8 cellular contexts compared by ENCODE assay signal in genomic region chr3:115146032-115146417, GRCh38. TPM values are rescaled to one million over a fixed set of nuclear protein-coding genes. Genes with fewer than 3 reads are reported as not detected.
DNase-seq lines count a peak whose midpoint lies in the region; ATAC-seq and TF ChIP-seq lines count a peak whose summit lies in the region.

No MANE protein-coding gene starts in this region.

- TF ChIP-seq POLR2A in upper lobe of left lung (IDR thresholded peaks at IDR 0.05), result peak in 2 of 4 donors; percentile 9 to 29

- H2AFZ ChIP-seq in OCI-LY3 (ENCODE audit: low read depth, low read length) (peak overlapping the region; percentile 83), neural cell (ENCODE audit: low read depth, low read length) (peak overlapping the region; percentile 28)

- no peak for DNase-seq in Caco-2
- peak in 58 of 76 experiments; percentile 0 to 73 (median 19) for DNase-seq in HUDEP-2 (lab: John Stamatoyannopoulos, UW; ENCODE audit: unreplicated experiment in 76 of 76)
- DNase-seq in activated T-helper 2 cell treated with anti-CD3 and anti-CD28 coated beads, Interferon-gamma antibody, Interleukin-2, Interleukin-4, amounts not matched to agents 10 μg/mL and 5 μg/mL and 100 μg/mL, durations not matched to agents 14 hours and 24 hours and 36 hours (ENCODE audit: low spot score), result peak; percentile 41
- peak; percentile 77 for DNase-seq in fibroblast of pulmonary artery (ENCODE audit: low read depth)
- DNase-seq in upper lobe of left lung, result peak in 1 of 2 donors; percentile 63
- no peak for DNase-seq in middle frontal gyrus (ENCODE audit: extremely low spot score, low spot score)

- H3K9ac ChIP-seq in OCI-LY3 (ENCODE audit: low read length), result peak overlapping the region; percentile 88
- H3K9ac ChIP-seq in neural cell (ENCODE audit: low read length), result peak overlapping the region; percentile 85

- H3K27me3 ChIP-seq in Caco-2 (replicated peaks; ENCODE audit: control insufficient read depth, insufficient read depth, low read length) (no peaks in the 10 kb centered on the region), OCI-LY3 (ENCODE audit: low read depth, low read length) (no peaks in the 10 kb centered on the region), neural cell (ENCODE audit: insufficient read depth, low read depth, low read length) (no peaks in the 10 kb centered on the region), upper lobe of left lung (no peaks in the 10 kb centered on the region)

- H3K4me3 Mint-ChIP-seq in Caco-2 (ENCODE audit: unreplicated experiment), result peak overlapping the region; percentile 93
- peak overlapping the region; percentile 92 for H3K4me3 Mint-ChIP-seq in activated T-helper 2 cell treated with anti-CD3 and anti-CD28 coated beads, Interferon-gamma antibody, Interleukin-2, Interleukin-4, amounts not matched to agents 10 μg/mL and 5 μg/mL and 100 μg/mL, durations not matched to agents 14 hours and 24 hours and 36 hours (ENCODE audit: low read depth)

- TF ChIP-seq CTCF in Caco-2 (IDR thresholded peaks at IDR 0.05; ENCODE audit: insufficient read depth in 1 of 2, low read depth in 1 of 2, low read length in 1 of 2, severe bottlenecking in 1 of 2, unreplicated experiment in 1 of 2) (no peak), OCI-LY3 (IDR thresholded peaks at IDR 0.05; ENCODE audit: low read depth, low read length) (no peak), fibroblast of pulmonary artery (IDR thresholded peaks at IDR 0.05; ENCODE audit: low read length, missing control alignments) (no peak), neural cell (IDR thresholded peaks at IDR 0.05; ENCODE audit: poor library complexity, severe bottlenecking) (no peak), upper lobe of left lung (IDR thresholded peaks at IDR 0.05) (no peak)

- H3K27ac Mint-ChIP-seq in Caco-2 (ENCODE audit: unreplicated experiment), result no peak overlapping the region
- H3K27ac Mint-ChIP-seq in activated T-helper 2 cell treated with anti-CD3 and anti-CD28 coated beads, Interferon-gamma antibody, Interleukin-2, Interleukin-4, amounts not matched to agents 10 μg/mL and 5 μg/mL and 100 μg/mL, durations not matched to agents 14 hours and 24 hours and 36 hours, result peak overlapping the region; percentile 95

- TF ChIP-seq EP300 in neural cell (conservative IDR thresholded peaks at IDR 0.05; ENCODE audit: poor library complexity, severe bottlenecking), result no peak
- no peak for TF ChIP-seq EP300 in upper lobe of left lung (IDR thresholded peaks at IDR 0.05)

- no peaks in the 10 kb centered on the region for H3K4me1 ChIP-seq in Caco-2
- peaks cover 10% of the 10 kb centered on the region for H3K4me1 ChIP-seq in OCI-LY3 (ENCODE audit: low read length)
- peaks cover 0 to 12% (median 9%) of the 10 kb centered on the region in 4 donors for H3K4me1 ChIP-seq in upper lobe of left lung

- 0 to 1% methylated on average over 9 of the region's 9 CpGs for WGBS in upper lobe of left lung, 2 donors

- intact Hi-C loops in Caco-2 (cut with micrococcal nuclease; ENCODE audit: unreplicated experiment), result loop anchor here (2.0 kb wide), 2 partner anchors 319 to 639 kb away; no protein-coding TSS in a partner anchor
- intact Hi-C loops in activated T-helper 2 cell treated with anti-CD3 and anti-CD28 coated beads, Interferon-gamma antibody, Interleukin-2, Interleukin-4, amounts not matched to agents 10 μg/mL and 5 μg/mL and 100 μg/mL, durations not matched to agents 14 hours and 24 hours and 36 hours (cut with micrococcal nuclease), result loop anchor here (2.0 to 5.0 kb wide), 4 partner anchors 44 to 1449 kb away; partner anchors contain the start of genes ATP6V1A, NAA50 and USF3

- peaks cover 8% of the 10 kb centered on the region for H3K27me3 Mint-ChIP-seq in Caco-2 (ENCODE audit: insufficient read depth, unreplicated experiment)
- H3K27me3 Mint-ChIP-seq in activated T-helper 2 cell treated with anti-CD3 and anti-CD28 coated beads, Interferon-gamma antibody, Interleukin-2, Interleukin-4, amounts not matched to agents 10 μg/mL and 5 μg/mL and 100 μg/mL, durations not matched to agents 14 hours and 24 hours and 36 hours (ENCODE audit: low read depth), result peaks cover 2% of the 10 kb centered on the region

- POLR2A ChIA-PET in Caco-2 (lab: Charles Lee), result interaction anchor here (0.7 kb wide), 2 partner anchors 567 to 679 kb away, joined by 3 to 8 read pairs; no protein-coding TSS in a partner anchor

- peaks cover 4% of the 10 kb centered on the region for H3F3A ChIP-seq in neural cell (ENCODE audit: insufficient read depth, low read length, poor library complexity, severe bottlenecking)

- H3K9me2 ChIP-seq in neural cell (ENCODE audit: insufficient read depth, low read length), result no peaks in the 10 kb centered on the region

- peak overlapping the region; percentile 82 for H3K4me3 ChIP-seq in Caco-2 (ENCODE audit: low read depth, low read length)
- peak overlapping the region; percentile 94 for H3K4me3 ChIP-seq in OCI-LY3 (ENCODE audit: low read length)
- peak overlapping the region; percentile 83 for H3K4me3 ChIP-seq in fibroblast of pulmonary artery (replicated peaks; ENCODE audit: low read depth, low read length)
- peak overlapping the region; percentile 83 for H3K4me3 ChIP-seq in neural cell (ENCODE audit: low read length)
- peak overlapping the region; percentile 68 to 87 (median 80) for H3K4me3 ChIP-seq in upper lobe of left lung

- no peak for TF ChIP-seq RAD21 in neural cell (conservative IDR thresholded peaks at IDR 0.05)

- no peaks in the 10 kb centered on the region for H3K36me3 ChIP-seq in Caco-2 (ENCODE audit: control insufficient read depth, insufficient read depth, low read length)
- no peaks in the 10 kb centered on the region for H3K36me3 ChIP-seq in OCI-LY3 (replicated peaks; ENCODE audit: low read depth, low read length)
- H3K36me3 ChIP-seq in neural cell (ENCODE audit: insufficient read depth, low read length), result no peaks in the 10 kb centered on the region
- H3K36me3 ChIP-seq in upper lobe of left lung, result no peaks in the 10 kb centered on the region

- no peaks in the 10 kb centered on the region for H3K4me1 Mint-ChIP-seq in Caco-2 (ENCODE audit: low read depth, unreplicated experiment)
- H3K4me1 Mint-ChIP-seq in activated T-helper 2 cell treated with anti-CD3 and anti-CD28 coated beads, Interferon-gamma antibody, Interleukin-2, Interleukin-4, amounts not matched to agents 10 μg/mL and 5 μg/mL and 100 μg/mL, durations not matched to agents 14 hours and 24 hours and 36 hours (ENCODE audit: low read depth), result peaks cover 21% of the 10 kb centered on the region

- no peaks in the 10 kb centered on the region for H3K9me3 ChIP-seq in Caco-2
- no peaks in the 10 kb centered on the region for H3K9me3 ChIP-seq in OCI-LY3 (ENCODE audit: insufficient read depth, low read length)
- no peaks in the 10 kb centered on the region for H3K9me3 ChIP-seq in neural cell (ENCODE audit: low read length)
- H3K9me3 ChIP-seq in upper lobe of left lung, result no peaks in the 10 kb centered on the region

- H3K27ac ChIP-seq in OCI-LY3 (ENCODE audit: low read length), result peak overlapping the region; percentile 53; the same call in 1 of the 2 replicates
- H3K27ac ChIP-seq in neural cell (ENCODE audit: low read length), result peak overlapping the region; percentile 81
- H3K27ac ChIP-seq in upper lobe of left lung, result peak overlapping the region; percentile 95 to 99 (median 98)

- no peaks in the 10 kb centered on the region for H4K20me1 ChIP-seq in OCI-LY3 (ENCODE audit: insufficient read depth, low read length)
- H4K20me1 ChIP-seq in neural cell (ENCODE audit: insufficient read depth), result no peaks in the 10 kb centered on the region

- peaks cover 13% of the 10 kb centered on the region for H3K36me3 Mint-ChIP-seq in Caco-2 (ENCODE audit: insufficient read depth, unreplicated experiment)
- H3K36me3 Mint-ChIP-seq in activated T-helper 2 cell treated with anti-CD3 and anti-CD28 coated beads, Interferon-gamma antibody, Interleukin-2, Interleukin-4, amounts not matched to agents 10 μg/mL and 5 μg/mL and 100 μg/mL, durations not matched to agents 14 hours and 24 hours and 36 hours (ENCODE audit: low read depth), result peaks cover 14% of the 10 kb centered on the region

- H3K4me2 ChIP-seq in OCI-LY3 (ENCODE audit: low read length) (peak overlapping the region; percentile 66), neural cell (ENCODE audit: low read length) (peak overlapping the region; percentile 45)

- no peaks in the 10 kb centered on the region for H3K9me3 Mint-ChIP-seq in Caco-2 (ENCODE audit: unreplicated experiment)
- no peaks in the 10 kb centered on the region for H3K9me3 Mint-ChIP-seq in activated T-helper 2 cell treated with anti-CD3 and anti-CD28 coated beads, Interferon-gamma antibody, Interleukin-2, Interleukin-4, amounts not matched to agents 10 μg/mL and 5 μg/mL and 100 μg/mL, durations not matched to agents 14 hours and 24 hours and 36 hours

- CTCF ChIA-PET in Caco-2 (lab: Charles Lee), result no interaction called here

- ATAC-seq in upper lobe of left lung (ENCODE audit: low FRiP score in 2 of 2), result peak in 1 of 2 donors; percentile 45

- peaks cover 4% of the 10 kb centered on the region; the same call in 1 of the 2 replicates for H3K79me2 ChIP-seq in OCI-LY3 (ENCODE audit: low read length)
- peaks cover 3% of the 10 kb centered on the region for H3K79me2 ChIP-seq in neural cell (replicated peaks; ENCODE audit: insufficient read depth, low read length)

- BruUV-seq in Caco-2 (replicated peaks; lab: Mats Ljungman, UMichigan), result no TSS peak

RNA-seq across cellular contexts. Expression of gene ZBTB20, which starts 1.1 kb away (rescaled TPM):
- total RNA-seq in Caco-2 (2022) (12.8 and 16.5 TPM in 2 replicates), upper lobe of left lung (100 to 1,000 TPM in 1 of 6 donors, 10 to 100 TPM in 5; 40.0 to 150 (median 65.8) TPM)
- total RNA-seq in activated T-helper 2 cell treated with anti-CD3 and anti-CD28 coated beads, Interferon-gamma antibody, Interleukin-2, Interleukin-4, amounts not matched to agents 10 μg/mL and 5 μg/mL and 100 μg/mL, durations not matched to agents 14 hours and 24 hours and 36 hours, result 3.3 and 4.1 TPM in 2 replicates
- 2.9 and 4.8 TPM in 2 replicates for polyA plus RNA-seq in neural cell
- 71.3 and 85.9 TPM in 2 replicates for polyA minus RNA-seq in neural cell

Comparison
In these comparisons a context has a peak if more than half of its experiments do, and no peak if none do; other contexts are left out.
1. DNase-seq: peak in HUDEP-2 (58 of 76), activated T-helper 2 cell treated with anti-CD3 and anti-CD28 coated beads, Interferon-gamma antibody, Interleukin-2, Interleukin-4, amounts not matched to agents 10 μg/mL and 5 μg/mL and 100 μg/mL, durations not matched to agents 14 hours and 24 hours and 36 hours (single experiment) and fibroblast of pulmonary artery (single experiment); none in Caco-2 (0 of 2) and middle frontal gyrus (single experiment).
2. Peak in every context shown above with its lines, with median percentiles within 50 percentile points of each other: H3K4me3 ChIP-seq and H3K27ac ChIP-seq.